ENCODE assay signal across 21 cellular contexts in the genomic region with DNA sequence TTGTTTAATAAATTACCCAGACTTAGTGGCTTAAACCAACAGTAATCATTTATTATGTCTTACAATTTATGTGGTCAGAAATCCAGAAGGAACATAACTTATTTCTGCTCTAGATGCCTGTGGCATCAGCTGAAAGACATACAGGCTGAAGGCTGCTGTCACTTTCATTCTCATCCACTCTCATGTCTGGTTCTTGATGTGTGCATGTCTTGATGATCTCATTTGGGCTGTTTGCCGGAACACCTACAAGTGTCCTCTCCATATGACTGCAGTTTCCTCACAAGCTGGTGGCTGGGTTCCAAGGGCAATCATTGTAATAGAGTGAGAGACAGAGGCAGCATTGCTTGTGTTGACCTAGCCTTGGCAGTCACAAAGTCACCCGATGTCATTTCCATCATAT.
A peak's percentile ranks its signal among the peaks of the same experiment; 100 is the strongest.
DNase-seq lines count a peak whose midpoint lies in the region; ATAC-seq, FAIRE-seq and TF ChIP-seq lines count a peak whose summit lies in the region.
"Had no signal": no experiment of that assay in that cellular context is flagged by ENCODE, and none has a peak within 500 bp of the region (broad histone marks: within the 10 kb centered on the region; RNA-seq: fewer than 3 reads in every experiment).

No MANE protein-coding gene starts in this region.

- no peaks in the 10 kb centered on the region for H3K9me3 ChIP-seq in smooth muscle cell (replicated peaks; ENCODE audit: low read depth)
- H3K9me3 ChIP-seq: BLaER1, Peyer's patch had no signal

- H3K4me2 ChIP-seq in smooth muscle cell = no peak overlapping the region
- H3K4me2 ChIP-seq: BLaER1 had no signal

- H2AFZ ChIP-seq in smooth muscle cell (ENCODE audit: low read depth) = peak overlapping the region; percentile 42
- H2AFZ ChIP-seq: GM23248 had no signal

- H3K36me3 ChIP-seq in bronchial epithelial cell (ENCODE audit: control insufficient read depth, insufficient read depth, low read length) (no peaks in the 10 kb centered on the region), smooth muscle cell (ENCODE audit: low read depth) (no peaks in the 10 kb centered on the region)
- H3K36me3 ChIP-seq: BLaER1, Peyer's patch had no signal

- H3K27me3 ChIP-seq in bronchial epithelial cell (ENCODE audit: control insufficient read depth, insufficient read depth, low read length) (no peaks in the 10 kb centered on the region), smooth muscle cell (ENCODE audit: low read depth) (no peaks in the 10 kb centered on the region)
- H3K27me3 ChIP-seq: BLaER1, Peyer's patch had no signal

- H3K4me3 ChIP-seq in bronchial epithelial cell (ENCODE audit: low read depth, low read length) (no peak overlapping the region), smooth muscle cell (no peak overlapping the region)
- H3K4me3 ChIP-seq: BLaER1, GM23248, Peyer's patch had no signal

- no peak for FAIRE-seq in bronchial epithelial cell (lab: Jason Lieb, UNC)

- H4K20me1 ChIP-seq in smooth muscle cell (ENCODE audit: low read depth) = no peaks in the 10 kb centered on the region
- H4K20me1 ChIP-seq: BLaER1 had no signal

- no peaks in the 10 kb centered on the region for H3K79me2 ChIP-seq in smooth muscle cell (ENCODE audit: low read depth)

- H3K9ac ChIP-seq in smooth muscle cell (ENCODE audit: low read depth) = no peak overlapping the region
- H3K9ac ChIP-seq: BLaER1, GM23248 had no signal

- H3K4me1 ChIP-seq in smooth muscle cell (ENCODE audit: low read depth) = peaks cover 13% of the 10 kb centered on the region
- H3K4me1 ChIP-seq: BLaER1, Peyer's patch had no signal

- ATAC-seq in GM21367 (IDR thresholded peaks at IDR 0.05; ENCODE audit: unreplicated experiment) (no peak), GM18502 (IDR thresholded peaks at IDR 0.05; ENCODE audit: poor library complexity, unreplicated experiment) (no peak), HG02973 (IDR thresholded peaks at IDR 0.05; ENCODE audit: unreplicated experiment) (no peak)
- ATAC-seq: SK-N-SH treated with all-trans-retinoic acid at 6 μM for 48 hours had no signal

- 54% methylated on average over 2 of the region's 2 CpGs for WGBS in smooth muscle cell (ENCODE audit: low lambda C conversion rate)

- TF ChIP-seq CTCF in bronchial epithelial cell (IDR thresholded peaks at IDR 0.05; ENCODE audit: insufficient read depth, low read length, severe bottlenecking) (no peak), smooth muscle cell (IDR thresholded peaks at IDR 0.05; ENCODE audit: borderline replicate concordance, insufficient read depth, poor library complexity, severe bottlenecking) (no peak)

- peak; percentile 26 to 37 for DNase-seq in NCI-H446 (lab: John Stamatoyannopoulos, UW)
- peak; percentile 54 for DNase-seq in bronchial epithelial cell (ENCODE audit: low read depth)
- peak; percentile 83 for DNase-seq in iris pigment epithelial cell (ENCODE audit: low read depth)
- DNase-seq in smooth muscle cell (lab: John Stamatoyannopoulos, UW; ENCODE audit: unreplicated experiment) = no peak
- no peak for DNase-seq in globus pallidus (ENCODE audit: low spot score)
- DNase-seq: CD8-positive, alpha-beta memory T cell; GM23248; KG1; MM.1S; NCI-H1105; NCI-H187; NCI-H2171; NCI-H510A; NCI-H82; Peyer's patch; SHP77 had no signal

- H3F3A ChIP-seq in smooth muscle cell (ENCODE audit: low read depth) = peaks cover 4% of the 10 kb centered on the region

- H3K27ac ChIP-seq in smooth muscle cell (ENCODE audit: low read depth) = no peak overlapping the region
- H3K27ac ChIP-seq: BLaER1, GM23248, Peyer's patch had no signal

Comparison
In these comparisons a context has a peak if more than half of its experiments do, and no peak if none do; other contexts are left out.
1. DNase-seq: peak in NCI-H446 (2 of 2), bronchial epithelial cell (single experiment) and iris pigment epithelial cell (single experiment); none in smooth muscle cell (single experiment) and globus pallidus (single experiment).